Comparison of ENCODE assay signal across 9 cellular contexts in genomic region chr2:33583194-33583938, GRCh38. TPM values are rescaled to one million over a fixed set of nuclear protein-coding genes. Genes with fewer than 3 reads are reported as not detected.
DNase-seq lines count a peak whose midpoint lies in the region; ATAC-seq, FAIRE-seq and TF ChIP-seq lines count a peak whose summit lies in the region.
"Had no signal": no experiment of that assay in that cellular context is flagged by ENCODE, and none has a peak within 500 bp of the region (broad histone marks: within the 10 kb centered on the region; RNA-seq: fewer than 3 reads in every experiment).

No MANE protein-coding gene starts in this region.

- H3K27me3 ChIP-seq in bronchial epithelial cell (ENCODE audit: control insufficient read depth, insufficient read depth, low read length), result no peaks in the 10 kb centered on the region
- no peaks in the 10 kb centered on the region for H3K27me3 ChIP-seq in aorta (ENCODE audit: control insufficient read depth in 1 of 2, insufficient read depth in 2 of 2, low read length in 1 of 2)

- peaks cover 0 to 2% of the 10 kb centered on the region in 2 donors for H3K4me1 ChIP-seq in aorta (ENCODE audit: control insufficient read depth in 1 of 2, insufficient read depth in 2 of 2, low read length in 2 of 2)

- no peak overlapping the region for H3K27ac Mint-ChIP-seq in stimulated activated memory B cell treated with anti-CD40 and anti-IgM and Interleukin-4, amounts not matched to agents 10 μg/mL and 1 μg/mL and 100 μg/mL, for 72 hours

- H3K36me3 ChIP-seq in bronchial epithelial cell (ENCODE audit: control insufficient read depth, insufficient read depth, low read length), result peaks cover 6% of the 10 kb centered on the region
- peaks cover 0 to 2% of the 10 kb centered on the region in 2 donors for H3K36me3 ChIP-seq in aorta (ENCODE audit: control insufficient read depth in 1 of 2, insufficient read depth in 2 of 2, low read length in 1 of 2)

- no peak for DNase-seq in Right ventricle myocardium superior
- no peak for DNase-seq in cardiac septum (ENCODE audit: low spot score)
- DNase-seq in HFF-Myc (ENCODE audit: extremely low read depth, low read depth), result no peak
- DNase-seq in NOMO-1 (lab: John Stamatoyannopoulos, UW; ENCODE audit: unreplicated experiment in 2 of 2), result peak; percentile 23 to 49
- peak; percentile 13 for DNase-seq in bronchial epithelial cell (ENCODE audit: low read depth)
- DNase-seq in left lobe of liver (ENCODE audit: low spot score), result no peak
- no peak for DNase-seq in aorta

- H3K4me3 ChIP-seq in HFF-Myc (replicated peaks; ENCODE audit: low read depth, low read length), result no peak overlapping the region
- H3K4me3 ChIP-seq in bronchial epithelial cell (ENCODE audit: low read depth, low read length), result no peak overlapping the region
- H3K4me3 ChIP-seq in aorta (ENCODE audit: low read length in 2 of 2), result no peak overlapping the region

- intact Hi-C loops in Right ventricle myocardium superior (cut with DNase I), result loop anchor here (5.0 kb wide), 1 partner anchor 171 kb away; no protein-coding TSS in a partner anchor
- intact Hi-C loops in cardiac septum (cut with DNase I), result loop anchor here (5.0 to 10.0 kb wide), 3 partner anchors 106 to 799 kb away; partner anchors contain the start of gene RASGRP3
- intact Hi-C loops in aorta (cut with DNase I), result loop anchor here (5.0 to 10.0 kb wide), 4 partner anchors 106 to 551 kb away; partner anchors contain the start of gene RASGRP3 (in 1 of the 2)

- no peaks in the 10 kb centered on the region for H3K9me3 ChIP-seq in aorta (ENCODE audit: control insufficient read depth, low read length)

- peak; percentile 67 for ATAC-seq in Right ventricle myocardium superior (ENCODE audit: poor library complexity)
- ATAC-seq in left lobe of liver, result peak; percentile 82
- peak; percentile 81 for ATAC-seq in aorta (ENCODE audit: low FRiP score)
- ATAC-seq in stimulated activated memory B cell treated with anti-CD40 and anti-IgM and Interleukin-4, amounts not matched to agents 10 μg/mL and 1 μg/mL and 100 μg/mL, for 72 hours, result no peak

- H3K4me1 Mint-ChIP-seq in stimulated activated memory B cell treated with anti-CD40 and anti-IgM and Interleukin-4, amounts not matched to agents 10 μg/mL and 1 μg/mL and 100 μg/mL, for 72 hours, result peaks cover 19% of the 10 kb centered on the region

- no peaks in the 10 kb centered on the region for H3K9me3 Mint-ChIP-seq in stimulated activated memory B cell treated with anti-CD40 and anti-IgM and Interleukin-4, amounts not matched to agents 10 μg/mL and 1 μg/mL and 100 μg/mL, for 72 hours

- H3K36me3 Mint-ChIP-seq in stimulated activated memory B cell treated with anti-CD40 and anti-IgM and Interleukin-4, amounts not matched to agents 10 μg/mL and 1 μg/mL and 100 μg/mL, for 72 hours, result peaks cover 40% of the 10 kb centered on the region

- FAIRE-seq in bronchial epithelial cell (lab: Jason Lieb, UNC), result peak; percentile 13

- no peaks in the 10 kb centered on the region for H3K27me3 Mint-ChIP-seq in stimulated activated memory B cell treated with anti-CD40 and anti-IgM and Interleukin-4, amounts not matched to agents 10 μg/mL and 1 μg/mL and 100 μg/mL, for 72 hours

- H3K27ac ChIP-seq in aorta (ENCODE audit: low read depth in 1 of 2, low read length in 2 of 2), result no peak overlapping the region
- H3K27ac ChIP-seq: epithelial cell of prostate had no signal

- H3K4me3 Mint-ChIP-seq in stimulated activated memory B cell treated with anti-CD40 and anti-IgM and Interleukin-4, amounts not matched to agents 10 μg/mL and 1 μg/mL and 100 μg/mL, for 72 hours, result no peak overlapping the region

- WGBS in aorta, 2 donors, result 10 to 11% methylated on average over 2 of the region's 2 CpGs

- TF ChIP-seq CTCF in HFF-Myc (IDR thresholded peaks at IDR 0.05; ENCODE audit: low read depth, low read length, missing control alignments) (peak; percentile 75), bronchial epithelial cell (IDR thresholded peaks at IDR 0.05; ENCODE audit: insufficient read depth, low read length, severe bottlenecking) (peak; percentile 54)

RNA-seq across cellular contexts. Expression of gene FAM98A, which starts 15.7 kb away (rescaled TPM):
- total RNA-seq in Right ventricle myocardium superior (66.6 TPM), cardiac septum (86.8 TPM), bronchial epithelial cell (16.1 and 18.4 TPM in 2 replicates), left lobe of liver (23.6 TPM), aorta (10 to 100 TPM; 39.7 to 57.2 TPM)
- 10 to 100 TPM; 18.9 to 31.6 TPM for polyA plus RNA-seq in aorta

Comparison
In these comparisons a context has a peak if more than half of its experiments do, and no peak if none do; other contexts are left out.
1. DNase-seq: peak in NOMO-1 (2 of 2) and bronchial epithelial cell (single experiment); none in Right ventricle myocardium superior (single experiment), cardiac septum (single experiment), HFF-Myc (single experiment), left lobe of liver (single experiment) and aorta (0 of 2).